ENCODE assay signal across 32 cellular contexts in the genomic region with DNA sequence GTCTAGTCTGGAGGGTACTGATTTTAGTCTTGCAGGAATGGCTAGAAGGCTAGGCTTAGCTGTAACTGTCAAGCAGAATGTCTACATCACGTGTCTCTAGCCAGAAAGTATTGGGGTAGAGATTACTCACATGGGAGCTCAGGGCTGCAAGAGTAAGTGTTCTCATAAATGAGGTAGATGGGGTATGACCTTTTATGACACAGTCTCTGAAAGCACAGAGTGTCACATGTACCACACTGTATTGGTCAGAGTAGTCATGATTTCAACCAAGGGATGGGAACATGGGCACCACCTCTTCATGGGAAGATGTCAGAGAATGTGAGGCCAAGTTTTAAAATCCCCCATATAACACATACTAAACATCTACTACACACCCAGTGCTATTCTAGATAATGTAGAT. TPM values are rescaled to one million over a fixed set of nuclear protein-coding genes. Genes with fewer than 3 reads are reported as not detected.
DNase-seq lines count a peak whose midpoint lies in the region; ATAC-seq, FAIRE-seq and TF ChIP-seq lines count a peak whose summit lies in the region.
"Had no signal": no experiment of that assay in that cellular context is flagged by ENCODE, and none has a peak within 500 bp of the region (broad histone marks: within the 10 kb centered on the region; RNA-seq: fewer than 3 reads in every experiment).

No MANE protein-coding gene starts in this region.

- no peak overlapping the region for H3K18ac ChIP-seq in H1 (ENCODE audit: extremely low read depth, low read length)

- H3K23ac ChIP-seq in H1 (ENCODE audit: insufficient read length), result no peak overlapping the region

- H2BK20ac ChIP-seq in H1 (ENCODE audit: low read length), result no peak overlapping the region

- H3K27ac Mint-ChIP-seq in activated T-cell treated with anti-CD3 and anti-CD28 coated beads, Interleukin-2, amount 50 U/mL, for 72 hours, result no peak overlapping the region
- H3K27ac Mint-ChIP-seq in stimulated activated effector memory CD8-positive, alpha-beta T cell treated with anti-CD3 and anti-CD28 coated beads, Interleukin-12 subunit alpha, Interleukin-12 subunit beta, amount 100 ng/mL, for 72 hours, result no peak overlapping the region
- H3K27ac Mint-ChIP-seq: activated naive CD4-positive, alpha-beta T cell treated with anti-CD3 and anti-CD28 coated beads for 36 hours; immature natural killer cell; natural killer cell; T-helper 17 cell had no signal

- TF ChIP-seq POLR2A in H1 (IDR thresholded peaks at IDR 0.05; ENCODE audit: control extremely low read depth in 1 of 2, low read depth in 2 of 2, low read length in 2 of 2), result no peak

- no peak overlapping the region for H3K14ac ChIP-seq in H1 (ENCODE audit: insufficient read length)

- no peak overlapping the region for H3K56ac ChIP-seq in H1 (replicated peaks; ENCODE audit: insufficient read length, low read depth, low read length)

- no peak overlapping the region for H4K8ac ChIP-seq in H1 (ENCODE audit: extremely low read depth, insufficient read depth, low read length)

- H4K20me1 ChIP-seq in H1 (replicated peaks in 1 of 2; ENCODE audit: control insufficient read depth in 1 of 2, insufficient read depth in 2 of 2, low read length in 2 of 2), result no peaks in the 10 kb centered on the region

- H3K23me2 ChIP-seq in H1 (ENCODE audit: low read depth, low read length), result peaks cover 3% of the 10 kb centered on the region; the same call in 1 of the 2 replicates

- WGBS in H1 (ENCODE audit: extremely low coverage in 1 of 2, insufficient coverage in 1 of 2, insufficient read length in 1 of 2, insufficient replicate concordance in 2 of 2, low coverage in 1 of 2, low lambda C conversion rate in 2 of 2, missing lambda C conversion rate in 1 of 2), 2 experiments, result 90% methylated on average over 1 of the region's 1 CpG; no CpG with 5 or more reads in 1 of the 2 experiments

- CTCF ChIA-PET in H1 (lab: Charles Lee; ENCODE audit: partially characterized antibody), result interaction anchor here (1.0 to 3.0 kb wide), 5 partner anchors 9 to 58 kb away, joined by 3 to 9 read pairs (median 4); no protein-coding TSS in a partner anchor

- H3K9me3 ChIP-seq in H1 (ENCODE audit: insufficient read depth in 2 of 2, low read depth in 1 of 2, low read length in 1 of 2), result peaks cover 0 to 2% of the 10 kb centered on the region in 2 experiments; a peak in 1 of 4 replicates
- H3K9me3 ChIP-seq: HAP-1, mucosa of descending colon, psoas muscle, upper lobe of right lung had no signal

- H4K5ac ChIP-seq in H1 (ENCODE audit: insufficient read length, low read depth, low read length), result no peak overlapping the region

- H3K4me3 ChIP-seq in H1 (ENCODE audit: extremely low read depth in 1 of 4, insufficient read depth in 2 of 4, low read depth in 3 of 4, low read length in 4 of 4), result no peak overlapping the region
- H3K4me3 ChIP-seq: HAP-1, mucosa of descending colon, upper lobe of right lung had no signal

- no peak for FAIRE-seq in H1 (lab: Jason Lieb, UNC)

- H3K27me3 Mint-ChIP-seq in activated T-cell treated with anti-CD3 and anti-CD28 coated beads, Interleukin-2, amount 50 U/mL, for 72 hours (ENCODE audit: low read depth), result peaks cover 26% of the 10 kb centered on the region
- H3K27me3 Mint-ChIP-seq in activated T-cell treated with anti-CD3 and anti-CD28 coated beads, Interleukin-2, amount 50 U/mL, for 4 hours (ENCODE audit: low read depth), result peaks cover 17% of the 10 kb centered on the region

- no peak for DNase-seq in activated T-cell treated with anti-CD3 and anti-CD28 coated beads, Interleukin-2, amount 50 U/mL, for 72 hours
- no peak for DNase-seq in activated T-cell treated with anti-CD3 and anti-CD28 coated beads, Interleukin-2, amount 50 U/mL, for 4 hours
- DNase-seq in H1 (ENCODE audit: low read depth in 1 of 2, low spot score in 2 of 2) (no peak), NCI-H510A (lab: John Stamatoyannopoulos, UW) (no peak)
- DNase-seq in stimulated activated effector memory CD8-positive, alpha-beta T cell treated with anti-CD3 and anti-CD28 coated beads, Interleukin-12 subunit alpha, Interleukin-12 subunit beta, amount 100 ng/mL, for 72 hours (ENCODE audit: low spot score in 2 of 2), result no peak
- DNase-seq in stimulated activated CD4-positive, alpha-beta T cell treated with anti-CD3 and anti-CD28 coated beads, Interleukin-1b, Interleukin-23, amount 100 ng/mL, for 48 hours, result no peak
- DNase-seq in NK-92 treated with Interleukin-12 subunit alpha and Interleukin-12 subunit beta, amount 100 ng/mL, for 24 hours (lab: John Stamatoyannopoulos, UW), result no peak
- DNase-seq: 8988T; activated CD4-positive, alpha-beta T cell treated with anti-CD3 and anti-CD28 coated beads, Interleukin-2, amount 50 U/mL, for 48 hours; activated naive CD4-positive, alpha-beta T cell treated with anti-CD3 and anti-CD28 coated beads for 36 hours; amygdala; C1 segment of cervical spinal cord; DND-41; immature natural killer cell; left cardiac atrium; mammary epithelial cell; mucosa of descending colon; natural killer cell; NCI-H1048; NCI-H1694; nucleus accumbens; psoas muscle; stimulated activated CD4-positive, alpha-beta T cell treated with anti-CD3 and anti-CD28 coated beads, Interleukin-4, amount 100 ng/mL, for 24 hours; substantia nigra; T-helper 17 cell; upper lobe of right lung had no signal

- H3K4me1 Mint-ChIP-seq in activated T-cell treated with anti-CD3 and anti-CD28 coated beads, Interleukin-2, amount 50 U/mL, for 72 hours (ENCODE audit: low read depth), result peaks cover 12% of the 10 kb centered on the region
- H3K4me1 Mint-ChIP-seq in activated T-cell treated with anti-CD3 and anti-CD28 coated beads, Interleukin-2, amount 50 U/mL, for 4 hours (ENCODE audit: low read depth), result no peaks in the 10 kb centered on the region
- H3K4me1 Mint-ChIP-seq in stimulated activated effector memory CD8-positive, alpha-beta T cell treated with anti-CD3 and anti-CD28 coated beads, Interleukin-12 subunit alpha, Interleukin-12 subunit beta, amount 100 ng/mL, for 72 hours, result no peaks in the 10 kb centered on the region
- H3K4me1 Mint-ChIP-seq: natural killer cell, T-helper 17 cell had no signal

- no peaks in the 10 kb centered on the region for H3K36me3 Mint-ChIP-seq in activated T-cell treated with anti-CD3 and anti-CD28 coated beads, Interleukin-2, amount 50 U/mL, for 72 hours (ENCODE audit: insufficient read depth in 2 of 2)
- H3K36me3 Mint-ChIP-seq in activated T-cell treated with anti-CD3 and anti-CD28 coated beads, Interleukin-2, amount 50 U/mL, for 4 hours (ENCODE audit: insufficient read depth), result no peaks in the 10 kb centered on the region
- H3K36me3 Mint-ChIP-seq in stimulated activated effector memory CD8-positive, alpha-beta T cell treated with anti-CD3 and anti-CD28 coated beads, Interleukin-12 subunit alpha, Interleukin-12 subunit beta, amount 100 ng/mL, for 72 hours, result no peaks in the 10 kb centered on the region
- H3K36me3 Mint-ChIP-seq: immature natural killer cell, natural killer cell had no signal

- H3K36me3 ChIP-seq in H1 (ENCODE audit: control insufficient read depth in 2 of 4, insufficient read depth in 4 of 4, low read length in 3 of 4), result no peaks in the 10 kb centered on the region
- H3K36me3 ChIP-seq: HAP-1, upper lobe of right lung had no signal

- H2BK5ac ChIP-seq in H1 (ENCODE audit: low read depth, low read length), result no peak overlapping the region

- peaks cover 2 to 9% (median 6%) of the 10 kb centered on the region in 4 experiments; a peak in 6 of 7 replicates for H3K4me1 ChIP-seq in H1 (replicated peaks in 1 of 4; ENCODE audit: control insufficient read depth in 3 of 4, insufficient read depth in 4 of 4, low read length in 3 of 4)
- H3K4me1 ChIP-seq: HAP-1, upper lobe of right lung had no signal

- H3K79me2 ChIP-seq in H1 (ENCODE audit: control insufficient read depth in 1 of 2, insufficient read depth in 2 of 2, low read length in 2 of 2), result no peaks in the 10 kb centered on the region

- H3K9ac ChIP-seq in H1 (replicated peaks in 1 of 4; ENCODE audit: extremely low read depth in 1 of 4, low read depth in 3 of 4, low read length in 3 of 4), result no peak overlapping the region

- H3K4me2 ChIP-seq in H1 (ENCODE audit: insufficient read depth in 1 of 2, low read depth in 2 of 2, low read length in 2 of 2), result no peak overlapping the region

- H2BK12ac ChIP-seq in H1 (ENCODE audit: low read depth, low read length), result no peak overlapping the region

- H3K9me3 Mint-ChIP-seq in activated T-cell treated with anti-CD3 and anti-CD28 coated beads, Interleukin-2, amount 50 U/mL, for 72 hours, result peaks cover 4% of the 10 kb centered on the region in 2 donors
- H3K9me3 Mint-ChIP-seq in activated T-cell treated with anti-CD3 and anti-CD28 coated beads, Interleukin-2, amount 50 U/mL, for 4 hours, result peaks cover 4% of the 10 kb centered on the region
- H3K9me3 Mint-ChIP-seq in stimulated activated effector memory CD8-positive, alpha-beta T cell treated with anti-CD3 and anti-CD28 coated beads, Interleukin-12 subunit alpha, Interleukin-12 subunit beta, amount 100 ng/mL, for 72 hours, result no peaks in the 10 kb centered on the region
- H3K9me3 Mint-ChIP-seq: activated naive CD4-positive, alpha-beta T cell treated with anti-CD3 and anti-CD28 coated beads for 36 hours had no signal

- POLR2A ChIA-PET in H1 (lab: Charles Lee; ENCODE audit: partially characterized antibody), result no interaction called here

- peak overlapping the region; percentile 48 for H4K91ac ChIP-seq in H1 (replicated peaks; ENCODE audit: insufficient read length, low read length)

- ATAC-seq in activated T-cell treated with anti-CD3 and anti-CD28 coated beads, Interleukin-2, amount 50 U/mL, for 72 hours (replicated peaks in 1 of 2), result peak; percentile 65 to 81
- no peak for ATAC-seq in activated T-cell treated with anti-CD3 and anti-CD28 coated beads, Interleukin-2, amount 50 U/mL, for 4 hours
- peak; percentile 36 for ATAC-seq in HG02973 (IDR thresholded peaks at IDR 0.05; ENCODE audit: unreplicated experiment)
- ATAC-seq in stimulated activated effector memory CD8-positive, alpha-beta T cell treated with anti-CD3 and anti-CD28 coated beads, Interleukin-12 subunit alpha, Interleukin-12 subunit beta, amount 100 ng/mL, for 72 hours, result peak; percentile 57
- ATAC-seq: activated CD4-positive, CD25-positive, alpha-beta regulatory T cell treated with anti-CD3 and anti-CD28 coated beads, Interleukin-2, amount 50 U/mL, for 24 hours; left cardiac atrium; mucosa of descending colon; natural killer cell; T-helper 17 cell; upper lobe of right lung had no signal

- TF ChIP-seq RAD21 in H1 (IDR thresholded peaks at IDR 0.05 in 1 of 2, conservative IDR thresholded peaks at IDR 0.05 in 1 of 2; ENCODE audit: low read depth in 2 of 2, low read length in 2 of 2), result no peak

- no peaks in the 10 kb centered on the region for H3K79me1 ChIP-seq in H1 (ENCODE audit: low read depth, low read length)

- TF ChIP-seq EP300 in H1 (IDR thresholded peaks at IDR 0.05; ENCODE audit: borderline replicate concordance in 1 of 2, low read depth in 2 of 2, low read length in 2 of 2), result no peak

- H3K4me3 Mint-ChIP-seq in activated T-cell treated with anti-CD3 and anti-CD28 coated beads, Interleukin-2, amount 50 U/mL, for 72 hours, result no peak overlapping the region
- H3K4me3 Mint-ChIP-seq in activated T-cell treated with anti-CD3 and anti-CD28 coated beads, Interleukin-2, amount 50 U/mL, for 4 hours, result no peak overlapping the region
- no peak overlapping the region for H3K4me3 Mint-ChIP-seq in stimulated activated effector memory CD8-positive, alpha-beta T cell treated with anti-CD3 and anti-CD28 coated beads, Interleukin-12 subunit alpha, Interleukin-12 subunit beta, amount 100 ng/mL, for 72 hours
- H3K4me3 Mint-ChIP-seq: activated naive CD4-positive, alpha-beta T cell treated with anti-CD3 and anti-CD28 coated beads for 36 hours; immature natural killer cell; natural killer cell; T-helper 17 cell had no signal

- H3K27me3 ChIP-seq in H1 (replicated peaks in 1 of 4; ENCODE audit: control insufficient read depth in 3 of 4, extremely low read depth in 1 of 4, insufficient read depth in 3 of 4, low read length in 3 of 4), result no peaks in the 10 kb centered on the region

- H3K4ac ChIP-seq in H1 (replicated peaks; ENCODE audit: insufficient read length, low read depth, low read length), result no peak overlapping the region

- H2AFZ ChIP-seq in H1 (ENCODE audit: low read length), result no peak overlapping the region

- H3K27ac ChIP-seq in H1 (ENCODE audit: low read depth, low read length), result no peak overlapping the region
- H3K27ac ChIP-seq: upper lobe of right lung had no signal

- H2BK120ac ChIP-seq in H1 (replicated peaks; ENCODE audit: low read depth, low read length), result no peak overlapping the region

- TF ChIP-seq CTCF in H1 (IDR thresholded peaks at IDR 0.05; ENCODE audit: control extremely low read depth in 1 of 3, insufficient read depth in 1 of 3, low read depth in 1 of 3, low read length in 3 of 3), result no peak

- H2AK5ac ChIP-seq in H1 (ENCODE audit: low read depth, low read length), result no peak overlapping the region

- H2BK15ac ChIP-seq in H1 (ENCODE audit: low read length), result no peak overlapping the region

RNA-seq across cellular contexts. Expression of gene FYB2, which starts 2.9 kb away (rescaled TPM):
- total RNA-seq in activated T-cell treated with anti-CD3 and anti-CD28 coated beads, Interleukin-2, amount 50 U/mL, for 72 hours, result not detected
- total RNA-seq in activated T-cell treated with anti-CD3 and anti-CD28 coated beads, Interleukin-2, amount 50 U/mL, for 4 hours, result not detected
- 0.11 and 0.21 TPM in 2 replicates for total RNA-seq in H1 (2021; fragmentation: NEBNext Ultra II Directional; extraction: Animal tissue kit (Norgen Biotek cat#: 25700))
- polyA plus RNA-seq in H1 (2011; rRNA removed), result 0.08 and 0.17 TPM in 2 replicates
- polyA plus RNA-seq in H1 (2011; cell fraction: cytosol; rRNA removed), result 0.18 TPM
- 0.39 TPM for polyA plus RNA-seq in H1 (2011; cell fraction: nucleus; rRNA removed)
- polyA plus RNA-seq in H1 (2012, experiment 1 of 2), result 0.16 to 0.28 TPM (median 0.18 TPM) in 4 replicates
- polyA plus RNA-seq in H1 (2012, experiment 2 of 2), result not detected
- polyA plus RNA-seq in H1 (2013, experiment 1 of 2), result 0.08 TPM
- 0.06 TPM for polyA plus RNA-seq in H1 (2013, experiment 2 of 2)
- 0.29 and 0.41 TPM in 2 replicates for polyA minus RNA-seq in H1 (2011; rRNA and poly(A)+ RNA removed)
- polyA minus RNA-seq in H1 (2011; cell fraction: cytosol; rRNA and poly(A)+ RNA removed), result not detected
- 1.3 TPM for polyA minus RNA-seq in H1 (2011; cell fraction: nucleus; rRNA and poly(A)+ RNA removed)
- total RNA-seq: activated naive CD4-positive, alpha-beta T cell treated with anti-CD3 and anti-CD28 coated beads for 36 hours; HT1080; mammary epithelial cell; natural killer cell; NCI-H460; OCI-LY7; T-helper 17 cell had no signal
- polyA plus RNA-seq: immature natural killer cell, mammary epithelial cell had no signal

RNA-seq across cellular contexts. Expression of gene C8A, which starts 38.3 kb away (rescaled TPM):
- total RNA-seq in activated T-cell treated with anti-CD3 and anti-CD28 coated beads, Interleukin-2, amount 50 U/mL, for 72 hours, result not detected
- not detected for total RNA-seq in activated T-cell treated with anti-CD3 and anti-CD28 coated beads, Interleukin-2, amount 50 U/mL, for 4 hours
- not detected in 2 replicates for total RNA-seq in H1 (2021; fragmentation: NEBNext Ultra II Directional; extraction: Animal tissue kit (Norgen Biotek cat#: 25700))
- not detected in 2 replicates for polyA plus RNA-seq in H1 (2011; rRNA removed)
- not detected for polyA plus RNA-seq in H1 (2011; cell fraction: cytosol; rRNA removed)
- not detected for polyA plus RNA-seq in H1 (2011; cell fraction: nucleus; rRNA removed)
- not detected in 4 replicates for polyA plus RNA-seq in H1 (2012, experiment 1 of 2)
- polyA plus RNA-seq in H1 (2012, experiment 2 of 2), result not detected
- polyA plus RNA-seq in H1 (2013, experiment 1 of 2), result not detected
- not detected for polyA plus RNA-seq in H1 (2013, experiment 2 of 2)
- not detected in 2 replicates for polyA minus RNA-seq in H1 (2011; rRNA and poly(A)+ RNA removed)
- not detected for polyA minus RNA-seq in H1 (2011; cell fraction: cytosol; rRNA and poly(A)+ RNA removed)
- polyA minus RNA-seq in H1 (2011; cell fraction: nucleus; rRNA and poly(A)+ RNA removed), result not detected
- total RNA-seq: activated naive CD4-positive, alpha-beta T cell treated with anti-CD3 and anti-CD28 coated beads for 36 hours; HT1080; left cardiac atrium; mammary epithelial cell; mucosa of descending colon; natural killer cell; NCI-H460; OCI-LY7; psoas muscle; T-helper 17 cell; upper lobe of right lung had no signal
- polyA plus RNA-seq: immature natural killer cell, mammary epithelial cell, psoas muscle had no signal

Comparison
In these comparisons a context has a peak if more than half of its experiments do, and no peak if none do; other contexts are left out.
1. ATAC-seq: peak in activated T-cell treated with anti-CD3 and anti-CD28 coated beads, Interleukin-2, amount 50 U/mL, for 72 hours (2 of 2), HG02973 (single experiment) and stimulated activated effector memory CD8-positive, alpha-beta T cell treated with anti-CD3 and anti-CD28 coated beads, Interleukin-12 subunit alpha, Interleukin-12 subunit beta, amount 100 ng/mL, for 72 hours (single experiment); none in activated T-cell treated with anti-CD3 and anti-CD28 coated beads, Interleukin-2, amount 50 U/mL, for 4 hours (0 of 2).